Comparison of ENCODE assay signal across 24 cellular contexts in the genomic region with DNA sequence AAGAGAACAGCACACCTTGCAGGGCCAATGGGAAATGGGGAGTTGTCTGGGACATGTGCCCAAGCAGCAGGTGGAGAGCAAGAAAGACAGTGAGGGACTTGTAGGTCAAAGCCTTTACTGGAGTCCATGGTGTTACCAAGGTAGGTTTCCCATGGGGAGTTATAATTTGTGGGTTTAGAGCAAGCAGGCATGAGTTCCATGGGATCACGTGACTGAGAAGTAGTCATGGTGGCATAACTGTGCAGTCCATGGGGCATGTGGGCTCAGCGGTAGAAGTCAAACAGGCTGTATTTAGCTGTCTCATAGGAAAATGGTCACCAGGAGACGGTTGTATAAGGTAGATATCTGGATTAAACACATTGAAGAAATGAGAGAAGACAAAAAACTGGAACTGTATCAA.
A peak's percentile ranks its signal among the peaks of the same experiment; 100 is the strongest.
DNase-seq lines count a peak whose midpoint lies in the region; ATAC-seq, FAIRE-seq and TF ChIP-seq lines count a peak whose summit lies in the region.
"Had no signal": no experiment of that assay in that cellular context is flagged by ENCODE, and none has a peak within 500 bp of the region (broad histone marks: within the 10 kb centered on the region; RNA-seq: fewer than 3 reads in every experiment).

No MANE protein-coding gene starts in this region.

- H4K20me1 ChIP-seq in DND-41 (ENCODE audit: insufficient read depth, low read length) (no peaks in the 10 kb centered on the region), GM12878 (ENCODE audit: control insufficient read depth, insufficient read depth) (no peaks in the 10 kb centered on the region)
- H4K20me1 ChIP-seq: BLaER1 had no signal

- FAIRE-seq in GM12878 (lab: Jason Lieb, UNC), result no peak
- FAIRE-seq: A204.1, D721Med, GM12891, GM18507, GM19239 had no signal

- no peak overlapping the region for H2BK5ac ChIP-seq in mesenchymal stem cell (ENCODE audit: low read depth, low read length, poor library complexity, severe bottlenecking)

- no peak overlapping the region for H3K23ac ChIP-seq in mesenchymal stem cell (ENCODE audit: low read length in 2 of 2)

- CTCF ChIA-PET in GM12878 (lab: Yijun Ruan, JAX), result no interaction called here

- TF ChIP-seq RAD21 in GM12878 (IDR thresholded peaks at IDR 0.05; ENCODE audit: insufficient read depth, low read depth, low read length), result no peak

- H3K9ac ChIP-seq in DND-41 (ENCODE audit: low read depth, low read length) (no peak overlapping the region), GM12878 (ENCODE audit: control insufficient read depth, insufficient read depth, low read length) (no peak overlapping the region), mesenchymal stem cell (ENCODE audit: low read length) (no peak overlapping the region)
- H3K9ac ChIP-seq: BLaER1 had no signal

- H3K4me2 ChIP-seq in DND-41 (ENCODE audit: insufficient read depth, low read length) (no peak overlapping the region), GM12878 (ENCODE audit: control insufficient read depth, insufficient read depth) (no peak overlapping the region), mesenchymal stem cell (ENCODE audit: low read length, poor library complexity, severe bottlenecking) (no peak overlapping the region)
- H3K4me2 ChIP-seq: BLaER1 had no signal

- TF ChIP-seq POLR2A in GM12878 (IDR thresholded peaks at IDR 0.05; ENCODE audit: low read depth, low read length), result no peak

- H3K27ac ChIP-seq in C4-2B (peak overlapping the region; percentile 63), DND-41 (ENCODE audit: low read length) (no peak overlapping the region), GM12878 (ENCODE audit: control insufficient read depth, insufficient read depth) (no peak overlapping the region), mesenchymal stem cell (ENCODE audit: low read length, poor library complexity, severe bottlenecking) (no peak overlapping the region), SJCRH30 (no peak overlapping the region)
- H3K27ac ChIP-seq: BLaER1 had no signal

- POLR2A ChIA-PET in GM12878 (lab: Charles Lee), result no interaction called here

- H2AFZ ChIP-seq in DND-41 (ENCODE audit: low read depth, low read length), result peak overlapping the region; percentile 19; the same call in 1 of the 2 replicates
- H2AFZ ChIP-seq in GM12878 (ENCODE audit: control insufficient read depth, low read depth, low read length), result no peak overlapping the region
- H2AFZ ChIP-seq in mesenchymal stem cell (ENCODE audit: low read depth, low read length), result no peak overlapping the region

- BruUV-seq in GM12878 (replicated peaks; lab: Mats Ljungman, UMichigan), result no TSS peak

- H3K4me1 ChIP-seq in DND-41 (ENCODE audit: insufficient read depth, low read length), result peaks cover 8% of the 10 kb centered on the region
- H3K4me1 ChIP-seq in GM12878 (ENCODE audit: control insufficient read depth, insufficient read depth, low read length), result no peaks in the 10 kb centered on the region
- no peaks in the 10 kb centered on the region for H3K4me1 ChIP-seq in mesenchymal stem cell (ENCODE audit: control insufficient read depth, insufficient read depth, low read depth, low read length)
- H3K4me1 ChIP-seq in SJCRH30, result no peaks in the 10 kb centered on the region
- H3K4me1 ChIP-seq: Caco-2 had no signal

- no peak overlapping the region for H2BK15ac ChIP-seq in mesenchymal stem cell (ENCODE audit: low read depth, poor library complexity, severe bottlenecking)

- intact Hi-C loops in GM12878 (cut with micrococcal nuclease; ENCODE audit: unreplicated experiment), result no loop called here

- H3K4me3 ChIP-seq in DND-41 (ENCODE audit: low read depth in 1 of 2, low read length in 2 of 2), result no peak overlapping the region
- no peak overlapping the region for H3K4me3 ChIP-seq in GM12878
- H3K4me3 ChIP-seq in mesenchymal stem cell (ENCODE audit: insufficient read depth in 1 of 2, low read depth in 1 of 2, low read length in 2 of 2), result no peak overlapping the region
- no peak overlapping the region for H3K4me3 ChIP-seq in SJCRH30
- H3K4me3 ChIP-seq: BLaER1 had no signal

- SMC1A ChIA-PET in GM12878 (lab: Charles Lee; ENCODE audit: uncharacterized antibody, unreplicated experiment), result no interaction called here

- no peak overlapping the region for H4K91ac ChIP-seq in mesenchymal stem cell (ENCODE audit: low read length)

- H2AK5ac ChIP-seq in mesenchymal stem cell (ENCODE audit: low read length, severe bottlenecking), result peak overlapping the region; percentile 21

- H3K18ac ChIP-seq in mesenchymal stem cell (ENCODE audit: low read depth in 1 of 2, low read length in 2 of 2), result no peak overlapping the region

- RAD21 ChIA-PET in GM12878 (lab: Charles Lee; ENCODE audit: unreplicated experiment), result no interaction called here

- H3K36me3 ChIP-seq in DND-41 (ENCODE audit: insufficient read depth, low read length) (no peaks in the 10 kb centered on the region), GM12878 (ENCODE audit: control insufficient read depth in 2 of 2, insufficient read depth in 2 of 2, low read length in 1 of 2) (no peaks in the 10 kb centered on the region), mesenchymal stem cell (ENCODE audit: control insufficient read depth in 1 of 2, insufficient read depth in 2 of 2, low read depth in 1 of 2, low read length in 2 of 2) (no peaks in the 10 kb centered on the region), SJCRH30 (no peaks in the 10 kb centered on the region)
- H3K36me3 ChIP-seq: BE2C, BLaER1 had no signal

- no peaks in the 10 kb centered on the region for H3K79me2 ChIP-seq in DND-41 (ENCODE audit: insufficient read depth, low read length)
- no peaks in the 10 kb centered on the region for H3K79me2 ChIP-seq in GM12878 (ENCODE audit: control insufficient read depth, insufficient read depth, low read length)

- no peaks in the 10 kb centered on the region for H3K9me3 ChIP-seq in DND-41 (ENCODE audit: insufficient read depth, low read length, severe bottlenecking)
- H3K9me3 ChIP-seq in GM12878 (replicated peaks; ENCODE audit: control insufficient read depth, insufficient read depth, low read length), result no peaks in the 10 kb centered on the region
- no peaks in the 10 kb centered on the region for H3K9me3 ChIP-seq in mesenchymal stem cell (ENCODE audit: control insufficient read depth, low read length)
- no peaks in the 10 kb centered on the region for H3K9me3 ChIP-seq in SJCRH30 (replicated peaks)
- H3K9me3 ChIP-seq: BE2C, Caco-2 had no signal

- H3K4ac ChIP-seq in mesenchymal stem cell (ENCODE audit: low read depth in 1 of 2, low read length in 2 of 2), result no peak overlapping the region

- 31% methylated on average over 3 of the region's 3 CpGs for WGBS in GM12878 (ENCODE audit: insufficient coverage, insufficient replicate concordance, low lambda C conversion rate, missing lambda C conversion rate)
- 90% methylated on average over 3 of the region's 3 CpGs for WGBS in mesenchymal stem cell

- no peaks in the 10 kb centered on the region for H3K27me3 ChIP-seq in DND-41 (ENCODE audit: insufficient read depth, low read length, poor library complexity)
- no peaks in the 10 kb centered on the region for H3K27me3 ChIP-seq in GM12878 (replicated peaks in 1 of 2; ENCODE audit: control insufficient read depth in 2 of 2, insufficient read depth in 2 of 2, low read length in 1 of 2)
- no peaks in the 10 kb centered on the region for H3K27me3 ChIP-seq in mesenchymal stem cell (ENCODE audit: control insufficient read depth in 1 of 2, insufficient read depth in 1 of 2, low read length in 2 of 2)
- no peaks in the 10 kb centered on the region for H3K27me3 ChIP-seq in SJCRH30
- H3K27me3 ChIP-seq: BE2C, BLaER1 had no signal

- H2BK12ac ChIP-seq in mesenchymal stem cell (ENCODE audit: low read length in 2 of 2), result no peak overlapping the region

- no peaks in the 10 kb centered on the region for H3K79me1 ChIP-seq in mesenchymal stem cell (replicated peaks; ENCODE audit: low read length, poor library complexity, severe bottlenecking)

- no peak overlapping the region for H3K14ac ChIP-seq in mesenchymal stem cell (ENCODE audit: low read length in 2 of 2)

- TF ChIP-seq CTCF in C4-2B (conservative IDR thresholded peaks at IDR 0.05), result no peak
- no peak for TF ChIP-seq CTCF in DND-41 (IDR thresholded peaks at IDR 0.05; ENCODE audit: borderline replicate concordance, extremely low read depth, low read length, poor library complexity, severe bottlenecking)
- TF ChIP-seq CTCF in GM12878 (IDR thresholded peaks at IDR 0.05 in 2 of 3, conservative IDR thresholded peaks at IDR 0.05 in 1 of 3; ENCODE audit: control insufficient read depth in 2 of 3, extremely low read depth in 1 of 3, insufficient read depth in 1 of 3, low read depth in 3 of 3, low read length in 3 of 3), result no peak

- no peak overlapping the region for H2BK120ac ChIP-seq in mesenchymal stem cell (ENCODE audit: low read depth, low read length)

- ATAC-seq in DND-41 (ENCODE audit: insufficient read depth, low read depth), result no peak
- ATAC-seq in GM12878, result no peak
- no peak for ATAC-seq in GM18858 (IDR thresholded peaks at IDR 0.05; ENCODE audit: unreplicated experiment)
- ATAC-seq in HG03565 (IDR thresholded peaks at IDR 0.05; ENCODE audit: unreplicated experiment), result no peak
- ATAC-seq: CD8-positive, alpha-beta T cell had no signal

- H4K8ac ChIP-seq in mesenchymal stem cell (ENCODE audit: low read length), result no peak overlapping the region

- DNase-seq in DND-41, result no peak
- no peak for DNase-seq in GM12878 (ENCODE audit: low read depth, low spot score)
- DNase-seq in mesenchymal stem cell, result no peak
- DNase-seq in SJCRH30, result no peak
- DNase-seq: 8988T; ACHN; BE2C; C1 segment of cervical spinal cord; Caco-2; Calu3; CD4-positive, alpha-beta T cell; CD8-positive, alpha-beta T cell; DMS79 treated with DMSO at 0.1 percent for 48 hours; EL; GDM1 had no signal

- TF ChIP-seq EP300 in GM12878 (IDR thresholded peaks at IDR 0.05; ENCODE audit: borderline replicate concordance in 1 of 2, control insufficient read depth in 1 of 2, low read depth in 2 of 2, low read length in 2 of 2), result no peak

- in situ Hi-C loops in GM12878 (cut with MboI), result no loop called here

TF ChIP-seq in GM12878, 131 proteins besides CTCF, POLR2A, EP300 and RAD21:
- TF ChIP-seq SMAD5 (IDR thresholded peaks at IDR 0.05; ENCODE audit: low read depth), result no peak
- TF ChIP-seq RAD51 (IDR thresholded peaks at IDR 0.05), result 0 out of 2 replicates have a peak, but pooled peaks have one; percentile 12
